Comparison of ENCODE assay signal across 15 cellular contexts in genomic region chr16:67264277-67264676, GRCh38. TPM values are rescaled to one million over a fixed set of nuclear protein-coding genes. Genes with fewer than 3 reads are reported as not detected.
A peak's percentile ranks its signal among the peaks of the same experiment; 100 is the strongest.
DNase-seq lines count a peak whose midpoint lies in the region; ATAC-seq, FAIRE-seq and TF ChIP-seq lines count a peak whose summit lies in the region.
"Had no signal": no experiment of that assay in that cellular context is flagged by ENCODE, and none has a peak within 500 bp of the region (broad histone marks: within the 10 kb centered on the region; RNA-seq: fewer than 3 reads in every experiment).

No MANE protein-coding gene starts in this region.

- H3K9me3 ChIP-seq in HEK293 (ENCODE audit: control insufficient read depth, insufficient read depth, low read depth, low read length) = no peaks in the 10 kb centered on the region

- no peaks in the 10 kb centered on the region; a peak in 1 of 3 replicates for H3K36me3 ChIP-seq in HEK293 (ENCODE audit: control insufficient read depth in 2 of 2, insufficient read depth in 1 of 2, low read length in 2 of 2)

- no peaks in the 10 kb centered on the region for H3K4me1 ChIP-seq in HEK293 (ENCODE audit: control insufficient read depth, insufficient read depth, low read length)

- intact Hi-C loops in posterior vena cava (cut with DNase I) = no loop called here

- no peak for DNase-seq in D721Med (ENCODE audit: insufficient read length, low spot score)
- no peak for DNase-seq in cardiac fibroblast (ENCODE audit: low read depth in 2 of 2)
- peak; percentile 54 for DNase-seq in posterior vena cava (ENCODE audit: low spot score)
- DNase-seq in HK-2 (ENCODE audit: unreplicated experiment) = no peak
- DNase-seq: activated naive CD8-positive, alpha-beta T cell treated with anti-CD3 and anti-CD28 coated beads for 36 hours; activated T-cell treated with anti-CD3 and anti-CD28 coated beads, Interleukin-2, amount 50 U/mL, for 4 hours; caudate nucleus; CD4-positive, alpha-beta T cell; foreskin melanocyte; NCI-H1417 treated with DMSO at 0.1 percent for 48 hours; SHP77 treated with DMSO at 0.1 percent for 48 hours; stimulated activated CD4-positive, alpha-beta T cell treated with anti-CD3 and anti-CD28 coated beads, Interleukin-15, amount 100 ng/mL, for 24 hours had no signal

- TF ChIP-seq CTCF in D721Med (IDR thresholded peaks at IDR 0.05; ENCODE audit: insufficient read depth, missing control alignments) (peak; percentile 11), HEK293 (tag by site-specific recombination; IDR thresholded peaks at IDR 0.05) (peak; percentile 40; the same call in 1 of the 2 replicates), cardiac fibroblast (IDR thresholded peaks at IDR 0.05; ENCODE audit: low read depth, low read length) (peak; percentile 4)

- no peak for FAIRE-seq in D721Med (lab: Jason Lieb, UNC)

- POLR2A ChIA-PET in HEK293 (lab: Yijun Ruan, JAX) = interaction anchor here (0.5 kb wide), 1 partner anchor 169 kb away, joined by 3 read pairs; no protein-coding TSS in a partner anchor

- CTCF ChIA-PET in HEK293 (lab: Yijun Ruan, JAX) = interaction anchor here (0.6 to 1.3 kb wide), 5 partner anchors 12 to 303 kb away, joined by 3 to 4 read pairs (median 4); partner anchors contain the start of gene CES3

- no peak overlapping the region for H3K27ac ChIP-seq in HEK293 (ENCODE audit: extremely low read depth, low read depth, low read length)

- ATAC-seq in HG03457 (IDR thresholded peaks at IDR 0.05; ENCODE audit: unreplicated experiment) (no peak), GM19035 (IDR thresholded peaks at IDR 0.05; ENCODE audit: unreplicated experiment) (no peak)
- ATAC-seq: activated T-cell treated with anti-CD3 and anti-CD28 coated beads, Interleukin-2, amount 50 U/mL, for 4 hours had no signal

- no peak overlapping the region for H3K4me3 ChIP-seq in HEK293 (ENCODE audit: low read depth, low read length)
- H3K4me3 ChIP-seq in cardiac fibroblast (replicated peaks in 1 of 2; ENCODE audit: low read depth in 2 of 2, low read length in 2 of 2) = no peak overlapping the region

TF ChIP-seq in HEK293, 187 proteins besides CTCF, POLR2A, EP300 and RAD21:
- no peak for TF ChIP-seq HOXC10 (CRISPR knock-in tag; IDR thresholded peaks at IDR 0.05)
- TF ChIP-seq, protein P1, sequence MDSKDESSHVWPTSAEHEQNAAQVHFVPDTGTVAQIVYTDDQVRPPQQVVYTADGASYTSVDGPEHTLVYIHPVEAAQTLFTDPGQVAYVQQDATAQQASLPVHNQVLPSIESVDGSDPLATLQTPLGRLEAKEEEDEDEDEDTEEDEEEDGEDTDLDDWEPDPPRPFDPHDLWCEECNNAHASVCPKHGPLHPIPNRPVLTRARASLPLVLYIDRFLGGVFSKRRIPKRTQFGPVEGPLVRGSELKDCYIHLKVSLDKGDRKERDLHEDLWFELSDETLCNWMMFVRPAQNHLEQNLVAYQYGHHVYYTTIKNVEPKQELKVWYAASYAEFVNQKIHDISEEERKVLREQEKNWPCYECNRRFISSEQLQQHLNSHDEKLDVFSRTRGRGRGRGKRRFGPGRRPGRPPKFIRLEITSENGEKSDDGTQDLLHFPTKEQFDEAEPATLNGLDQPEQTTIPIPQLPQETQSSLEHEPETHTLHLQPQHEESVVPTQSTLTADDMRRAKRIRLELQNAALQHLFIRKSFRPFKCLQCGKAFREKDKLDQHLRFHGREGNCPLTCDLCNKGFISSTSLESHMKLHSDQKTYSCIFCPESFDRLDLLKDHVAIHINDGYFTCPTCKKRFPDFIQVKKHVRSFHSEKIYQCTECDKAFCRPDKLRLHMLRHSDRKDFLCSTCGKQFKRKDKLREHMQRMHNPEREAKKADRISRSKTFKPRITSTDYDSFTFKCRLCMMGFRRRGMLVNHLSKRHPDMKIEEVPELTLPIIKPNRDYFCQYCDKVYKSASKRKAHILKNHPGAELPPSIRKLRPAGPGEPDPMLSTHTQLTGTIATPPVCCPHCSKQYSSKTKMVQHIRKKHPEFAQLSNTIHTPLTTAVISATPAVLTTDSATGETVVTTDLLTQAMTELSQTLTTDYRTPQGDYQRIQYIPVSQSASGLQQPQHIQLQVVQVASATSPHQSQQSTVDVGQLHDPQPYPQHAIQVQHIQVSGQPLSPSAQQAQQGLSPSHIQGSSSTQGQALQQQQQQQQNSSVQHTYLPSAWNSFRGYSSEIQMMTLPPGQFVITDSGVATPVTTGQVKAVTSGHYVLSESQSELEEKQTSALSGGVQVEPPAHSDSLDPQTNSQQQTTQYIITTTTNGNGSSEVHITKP (tag by site-specific recombination; IDR thresholded peaks at IDR 0.05) = no peak
- TF ChIP-seq ZNF324 (tag by site-specific recombination; IDR thresholded peaks at IDR 0.05) = no peak
TF ChIP-seq in HEK293: peak in this region for 0.

RNA-seq across cellular contexts. Expression of gene PLEKHG4, which starts 15.1 kb away (rescaled TPM):
- 1 to 10 TPM; 3.2 to 5.4 TPM for total RNA-seq in posterior vena cava

RNA-seq across cellular contexts. Expression of gene SLC9A5, which starts 15.5 kb away (rescaled TPM):
- 1 to 10 TPM in 1 of 2 donors, under 1 TPM in 1; 0.57 to 1.1 TPM for total RNA-seq in posterior vena cava

RNA-seq across cellular contexts. Expression of gene FHOD1, which starts 17.0 kb away (rescaled TPM):
- total RNA-seq in posterior vena cava = 10 to 100 TPM; 23.8 to 32.9 TPM

RNA-seq across cellular contexts. Expression of gene TMEM208, which starts 37.3 kb away (rescaled TPM):
- total RNA-seq in posterior vena cava = 10 to 100 TPM; 25.1 to 33.1 TPM
